ENCODE assay signal across 13 cellular contexts in genomic region chr12:47752552-47752951, GRCh38. TPM values are rescaled to one million over a fixed set of nuclear protein-coding genes. Genes with fewer than 3 reads are reported as not detected.
DNase-seq lines count a peak whose midpoint lies in the region; ATAC-seq and TF ChIP-seq lines count a peak whose summit lies in the region.
"Had no signal": no experiment of that assay in that cellular context is flagged by ENCODE, and none has a peak within 500 bp of the region (broad histone marks: within the 10 kb centered on the region; RNA-seq: fewer than 3 reads in every experiment).

No MANE protein-coding gene starts in this region.

- WGBS in suprapubic skin: 40% methylated on average over 7 of the region's 7 CpGs

- DNase-seq in HCEC 1CT (peak; percentile 64), ascending aorta (ENCODE audit: low spot score in 2 of 2) (no peak), hepatic stellate cell (ENCODE audit: low spot score) (peak; percentile 67), suprapubic skin (ENCODE audit: low spot score in 2 of 2) (no peak), H7 (no peak), NK-92 (lab: John Stamatoyannopoulos, UW; ENCODE audit: unreplicated experiment) (no peak)
- no peak for DNase-seq in CD4-positive, alpha-beta T cell
- DNase-seq in activated CD8-positive, alpha-beta memory T cell treated with anti-CD3 and anti-CD28 coated beads for 24 hours: no peak
- DNase-seq: activated CD8-positive, alpha-beta memory T cell treated with anti-CD3 and anti-CD28 coated beads, Interleukin-2, amount 50 U/mL, for 4 hours; NCI-H69; T-helper 17 cell had no signal

- no peaks in the 10 kb centered on the region for H3K27me3 Mint-ChIP-seq in CD4-positive, alpha-beta T cell
- H3K27me3 Mint-ChIP-seq: T-helper 17 cell had no signal

- intact Hi-C loops in ascending aorta (cut with DNase I): loop anchor here (2.0 kb wide), 1 partner anchor 60 kb away; no protein-coding TSS in a partner anchor
- intact Hi-C loops in CD4-positive, alpha-beta T cell (cut with DNase I, micrococcal nuclease): no loop called here

- peak overlapping the region in 1 of 2 donors; percentile 24 for H3K4me3 ChIP-seq in ascending aorta
- H3K4me3 ChIP-seq in suprapubic skin: no peak overlapping the region
- H3K4me3 ChIP-seq in H7 (ENCODE audit: insufficient read depth, low read depth, low read length): no peak overlapping the region
- H3K4me3 ChIP-seq: cardiac muscle cell, hepatocyte had no signal

- peaks cover 24 to 53% of the 10 kb centered on the region in 2 donors for H3K4me1 ChIP-seq in ascending aorta
- peaks cover 59% of the 10 kb centered on the region for H3K4me1 ChIP-seq in suprapubic skin

- H3K4me3 Mint-ChIP-seq in CD4-positive, alpha-beta T cell: no peak overlapping the region
- H3K4me3 Mint-ChIP-seq: T-helper 17 cell had no signal

- TF ChIP-seq CTCF in ascending aorta (IDR thresholded peaks at IDR 0.05) (no peak), suprapubic skin (IDR thresholded peaks at IDR 0.05) (no peak)
- no peak for TF ChIP-seq CTCF in CD4-positive, alpha-beta T cell (IDR thresholded peaks at IDR 0.05)

- H3K27me3 ChIP-seq in ascending aorta: no peaks in the 10 kb centered on the region
- no peaks in the 10 kb centered on the region for H3K27me3 ChIP-seq in suprapubic skin
- no peaks in the 10 kb centered on the region for H3K27me3 ChIP-seq in CD4-positive, alpha-beta T cell (ENCODE audit: control insufficient read depth, insufficient read depth, low read length)
- no peaks in the 10 kb centered on the region for H3K27me3 ChIP-seq in H7 (ENCODE audit: control insufficient read depth, insufficient read depth, low read length)
- H3K27me3 ChIP-seq: cardiac muscle cell, hepatocyte had no signal

- H3K27ac Mint-ChIP-seq in CD4-positive, alpha-beta T cell: no peak overlapping the region
- H3K27ac Mint-ChIP-seq: T-helper 17 cell had no signal

- CTCF ChIA-PET in CD4-positive, alpha-beta T cell (lab: Charles Lee): no interaction called here

- H3K9me3 Mint-ChIP-seq in CD4-positive, alpha-beta T cell: no peaks in the 10 kb centered on the region

- H3K27ac ChIP-seq in ascending aorta (peak overlapping the region; percentile 87 to 94), suprapubic skin (peak overlapping the region; percentile 80)
- H3K27ac ChIP-seq in CD4-positive, alpha-beta T cell (ENCODE audit: low read depth, low read length): no peak overlapping the region
- H3K27ac ChIP-seq: cardiac muscle cell, hepatocyte had no signal

- no peaks in the 10 kb centered on the region for H3K36me3 Mint-ChIP-seq in CD4-positive, alpha-beta T cell (ENCODE audit: low read depth)

- no peak for TF ChIP-seq POLR2A in suprapubic skin (IDR thresholded peaks at IDR 0.05)

- H3K9me3 ChIP-seq in ascending aorta (no peaks in the 10 kb centered on the region), suprapubic skin (no peaks in the 10 kb centered on the region)
- H3K9me3 ChIP-seq in CD4-positive, alpha-beta T cell (ENCODE audit: control insufficient read depth, low read length): no peaks in the 10 kb centered on the region

- POLR2A ChIA-PET in CD4-positive, alpha-beta T cell (lab: Charles Lee): no interaction called here

- no peak for TF ChIP-seq EP300 in suprapubic skin (IDR thresholded peaks at IDR 0.05)

- peaks cover 17% of the 10 kb centered on the region for H3K4me1 Mint-ChIP-seq in CD4-positive, alpha-beta T cell (ENCODE audit: low read depth)

- ATAC-seq in CD4-positive, alpha-beta T cell (ENCODE audit: poor library complexity): no peak
- ATAC-seq: T-helper 17 cell had no signal

- H3K36me3 ChIP-seq in ascending aorta: peaks cover 41 to 46% of the 10 kb centered on the region in 2 donors
- no peaks in the 10 kb centered on the region for H3K36me3 ChIP-seq in suprapubic skin
- peaks cover 4% of the 10 kb centered on the region for H3K36me3 ChIP-seq in H7 (replicated peaks; ENCODE audit: control insufficient read depth, insufficient read depth, low read length)
- H3K36me3 ChIP-seq: cardiac muscle cell had no signal

RNA-seq across cellular contexts. Expression of gene RAPGEF3, which starts 6.1 kb away (rescaled TPM):
- total RNA-seq in ascending aorta: 165 TPM
- 10 to 100 TPM in 3 of 4 donors, 1 to 10 TPM in 1; 9.3 to 48.9 (median 20.0) TPM for total RNA-seq in suprapubic skin
- total RNA-seq in CD4-positive, alpha-beta T cell: under 1 TPM; 0.17 to 0.33 TPM
- 10.5 and 11.8 TPM in 2 replicates for total RNA-seq in H7 (2014; rRNA removed; shearing (Covaris generic))

RNA-seq across cellular contexts. Expression of gene SLC48A1, which starts 20.5 kb away (rescaled TPM):
- total RNA-seq in ascending aorta: 144 TPM
- 10 to 100 TPM; 38.2 to 53.6 (median 44.7) TPM for total RNA-seq in suprapubic skin
- total RNA-seq in CD4-positive, alpha-beta T cell: 1 to 10 TPM; 4.5 to 5.8 TPM
- 10.9 and 12.4 TPM in 2 replicates for total RNA-seq in H7 (2014; rRNA removed; shearing (Covaris generic))

RNA-seq across cellular contexts. Expression of gene ENDOU, which starts 27.3 kb away (rescaled TPM):
- total RNA-seq in ascending aorta (not detected), suprapubic skin (10 to 100 TPM in 3 of 4 donors, 1 to 10 TPM in 1; 3.5 to 36.1 (median 20.8) TPM)
- not detected for total RNA-seq in CD4-positive, alpha-beta T cell
- not detected in 2 replicates for total RNA-seq in H7 (2014; rRNA removed; shearing (Covaris generic))

RNA-seq across cellular contexts. Expression of gene RPAP3, which starts 46.7 kb away (rescaled TPM):
- total RNA-seq in ascending aorta (8.1 TPM), suprapubic skin (10 to 100 TPM; 11.7 to 25.5 (median 19.4) TPM)
- total RNA-seq in CD4-positive, alpha-beta T cell: 10 to 100 TPM; 24.6 to 26.4 TPM
- 19.5 and 28.9 TPM in 2 replicates for total RNA-seq in H7 (2014; rRNA removed; shearing (Covaris generic))

Comparison
In these comparisons a context has a peak if more than half of its experiments do, and no peak if none do; other contexts are left out.
1. DNase-seq: peak in HCEC 1CT (single experiment) and hepatic stellate cell (single experiment); none in ascending aorta (0 of 2), suprapubic skin (0 of 2), CD4-positive, alpha-beta T cell (0 of 10), H7 (single experiment), activated CD8-positive, alpha-beta memory T cell treated with anti-CD3 and anti-CD28 coated beads for 24 hours (single experiment) and NK-92 (single experiment).